Comparison of ENCODE assay signal across 15 cellular contexts in genomic region chr12:64745259-64745807, GRCh38. TPM values are rescaled to one million over a fixed set of nuclear protein-coding genes. Genes with fewer than 3 reads are reported as not detected.
DNase-seq lines count a peak whose midpoint lies in the region; ATAC-seq and TF ChIP-seq lines count a peak whose summit lies in the region.
"Had no signal": no experiment of that assay in that cellular context is flagged by ENCODE, and none has a peak within 500 bp of the region (broad histone marks: within the 10 kb centered on the region; RNA-seq: fewer than 3 reads in every experiment).

No MANE protein-coding gene starts in this region.

- CTCF ChIA-PET in RWPE1 (lab: Yijun Ruan, JAX), result no interaction called here
- CTCF ChIA-PET in activated CD8-positive, alpha-beta T cell treated with anti-CD3 and anti-CD28 coated beads for 36 hours (lab: Charles Lee), result interaction anchor here (1.2 to 1.8 kb wide), 4 partner anchors 9 to 51 kb away, joined by 3 to 4 read pairs (median 4); no protein-coding TSS in a partner anchor

- peak overlapping the region; percentile 43; the same call in 1 of the 2 replicates for H3K27ac ChIP-seq in RWPE1
- no peak overlapping the region for H3K27ac ChIP-seq in dorsolateral prefrontal cortex
- H3K27ac ChIP-seq: HL-60 had no signal

- POLR2A ChIA-PET in RWPE1 (lab: Yijun Ruan, JAX; ENCODE audit: low non-redundant PET), result interaction anchor here (0.5 kb wide), 1 partner anchor 124 kb away, joined by 4 read pairs; no protein-coding TSS in a partner anchor
- POLR2A ChIA-PET in activated CD8-positive, alpha-beta T cell treated with anti-CD3 and anti-CD28 coated beads for 36 hours (lab: Charles Lee), result interaction anchor here (1.8 kb wide), 1 partner anchor 10 kb away, joined by 5 read pairs; no protein-coding TSS in a partner anchor

- no peaks in the 10 kb centered on the region for H3K27me3 Mint-ChIP-seq in activated CD8-positive, alpha-beta T cell treated with anti-CD3 and anti-CD28 coated beads for 36 hours
- H3K27me3 Mint-ChIP-seq: CD8-positive, alpha-beta memory T cell had no signal

- peak; percentile 76 for DNase-seq in DMS53 treated with DMSO at 0.1 percent for 48 hours (lab: John Stamatoyannopoulos, UW; ENCODE audit: unreplicated experiment)
- DNase-seq in RWPE1 (ENCODE audit: low spot score), result no peak
- peak; percentile 71 for DNase-seq in islet precursor cell
- DNase-seq in stimulated activated effector memory CD8-positive, alpha-beta T cell treated with anti-CD3 and anti-CD28 coated beads, Interleukin-12 subunit alpha, Interleukin-12 subunit beta, amount 100 ng/mL, for 72 hours (ENCODE audit: low spot score in 2 of 2), result no peak
- DNase-seq in NCI-H510A (lab: John Stamatoyannopoulos, UW), result no peak
- DNase-seq in activated CD8-positive, alpha-beta T cell treated with anti-CD3 and anti-CD28 coated beads for 36 hours, result no peak
- no peak for DNase-seq in NCI-H510A treated with DMSO at 0.1 percent for 48 hours (lab: John Stamatoyannopoulos, UW)
- no peak for DNase-seq in dorsolateral prefrontal cortex
- DNase-seq: CD8-positive, alpha-beta memory T cell; HFFc6; KG1; MG63; NCI-H1092 treated with DMSO at 0.1 percent for 48 hours; NCI-H1694 treated with DMSO at 0.1 percent for 48 hours had no signal

- H3K4me1 Mint-ChIP-seq in stimulated activated effector memory CD8-positive, alpha-beta T cell treated with anti-CD3 and anti-CD28 coated beads, Interleukin-12 subunit alpha, Interleukin-12 subunit beta, amount 100 ng/mL, for 72 hours, result no peaks in the 10 kb centered on the region
- peaks cover 3% of the 10 kb centered on the region for H3K4me1 Mint-ChIP-seq in activated CD8-positive, alpha-beta T cell treated with anti-CD3 and anti-CD28 coated beads for 36 hours (ENCODE audit: low read depth)

- no peak overlapping the region for H3K4me3 Mint-ChIP-seq in stimulated activated effector memory CD8-positive, alpha-beta T cell treated with anti-CD3 and anti-CD28 coated beads, Interleukin-12 subunit alpha, Interleukin-12 subunit beta, amount 100 ng/mL, for 72 hours
- no peak overlapping the region for H3K4me3 Mint-ChIP-seq in activated CD8-positive, alpha-beta T cell treated with anti-CD3 and anti-CD28 coated beads for 36 hours
- H3K4me3 Mint-ChIP-seq: CD8-positive, alpha-beta memory T cell had no signal

- peaks cover 83% of the 10 kb centered on the region for H3K36me3 Mint-ChIP-seq in stimulated activated effector memory CD8-positive, alpha-beta T cell treated with anti-CD3 and anti-CD28 coated beads, Interleukin-12 subunit alpha, Interleukin-12 subunit beta, amount 100 ng/mL, for 72 hours
- H3K36me3 Mint-ChIP-seq in activated CD8-positive, alpha-beta T cell treated with anti-CD3 and anti-CD28 coated beads for 36 hours (ENCODE audit: low read depth), result peaks cover 36% of the 10 kb centered on the region

- no peak for ATAC-seq in stimulated activated effector memory CD8-positive, alpha-beta T cell treated with anti-CD3 and anti-CD28 coated beads, Interleukin-12 subunit alpha, Interleukin-12 subunit beta, amount 100 ng/mL, for 72 hours
- ATAC-seq in activated CD8-positive, alpha-beta T cell treated with anti-CD3 and anti-CD28 coated beads for 36 hours, result no peak

- peak overlapping the region; percentile 64 for H3K27ac Mint-ChIP-seq in stimulated activated effector memory CD8-positive, alpha-beta T cell treated with anti-CD3 and anti-CD28 coated beads, Interleukin-12 subunit alpha, Interleukin-12 subunit beta, amount 100 ng/mL, for 72 hours
- H3K27ac Mint-ChIP-seq in activated CD8-positive, alpha-beta T cell treated with anti-CD3 and anti-CD28 coated beads for 36 hours, result no peak overlapping the region
- H3K27ac Mint-ChIP-seq: CD8-positive, alpha-beta memory T cell had no signal

- intact Hi-C loops in activated CD8-positive, alpha-beta T cell treated with anti-CD3 and anti-CD28 coated beads for 36 hours (cut with micrococcal nuclease), result no loop called here
- intact Hi-C loops in dorsolateral prefrontal cortex (cut with DNase I), result no loop called here

- no peak overlapping the region for H3K4me3 ChIP-seq in dorsolateral prefrontal cortex
- H3K4me3 ChIP-seq: MG63 had no signal

- no peaks in the 10 kb centered on the region for H3K27me3 ChIP-seq in dorsolateral prefrontal cortex
- H3K27me3 ChIP-seq: MG63 had no signal

- TF ChIP-seq CTCF in RWPE1 (conservative IDR thresholded peaks at IDR 0.05; ENCODE audit: low read depth) (no peak), dorsolateral prefrontal cortex (IDR thresholded peaks at IDR 0.05 in 54 of 56, conservative IDR thresholded peaks at IDR 0.05 in 2 of 56; ENCODE audit: low read depth in 1 of 56, partially characterized antibody in 56 of 56) (no peak)
- no peak for TF ChIP-seq CTCF in activated CD8-positive, alpha-beta T cell treated with anti-CD3 and anti-CD28 coated beads for 36 hours (IDR thresholded peaks at IDR 0.05)

- H3K9me3 Mint-ChIP-seq in stimulated activated effector memory CD8-positive, alpha-beta T cell treated with anti-CD3 and anti-CD28 coated beads, Interleukin-12 subunit alpha, Interleukin-12 subunit beta, amount 100 ng/mL, for 72 hours, result no peaks in the 10 kb centered on the region
- no peaks in the 10 kb centered on the region for H3K9me3 Mint-ChIP-seq in activated CD8-positive, alpha-beta T cell treated with anti-CD3 and anti-CD28 coated beads for 36 hours
- H3K9me3 Mint-ChIP-seq: CD8-positive, alpha-beta memory T cell; HFFc6 had no signal

RNA-seq across cellular contexts. Expression of gene GNS, which starts 13.9 kb away (rescaled TPM):
- 10 to 100 TPM; 16.4 to 19.2 TPM for total RNA-seq in activated CD8-positive, alpha-beta T cell treated with anti-CD3 and anti-CD28 coated beads for 36 hours
- total RNA-seq in dorsolateral prefrontal cortex, result 10 to 100 TPM; 36.2 to 59.3 (median 44.6) TPM

Comparison
In these comparisons a context has a peak if more than half of its experiments do, and no peak if none do; other contexts are left out.
1. DNase-seq: peak in DMS53 treated with DMSO at 0.1 percent for 48 hours (single experiment) and islet precursor cell (single experiment); none in RWPE1 (single experiment), stimulated activated effector memory CD8-positive, alpha-beta T cell treated with anti-CD3 and anti-CD28 coated beads, Interleukin-12 subunit alpha, Interleukin-12 subunit beta, amount 100 ng/mL, for 72 hours (0 of 2), NCI-H510A (single experiment), activated CD8-positive, alpha-beta T cell treated with anti-CD3 and anti-CD28 coated beads for 36 hours (single experiment), NCI-H510A treated with DMSO at 0.1 percent for 48 hours (single experiment) and dorsolateral prefrontal cortex (0 of 10).